1 cellular context compared by ENCODE assay signal in the genomic region with DNA sequence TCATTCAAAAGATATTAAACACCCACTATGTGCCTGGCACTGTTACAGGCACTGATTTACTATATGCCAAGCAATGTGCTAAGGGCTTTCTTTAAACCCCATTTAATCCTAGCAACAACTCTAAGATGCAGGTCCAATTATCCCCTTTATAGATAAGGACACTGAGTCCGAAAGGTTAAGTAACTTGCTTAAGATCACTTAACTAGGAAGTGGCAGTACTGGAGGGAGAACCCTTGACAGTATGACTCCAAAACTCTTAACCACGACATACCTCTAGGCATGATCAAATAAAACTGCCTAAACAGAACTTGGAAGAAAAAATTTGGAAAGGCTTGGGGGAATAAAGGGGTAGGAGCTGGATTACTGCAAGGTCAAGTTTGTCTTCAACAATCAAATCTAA.
TF ChIP-seq lines count a peak whose summit lies in the region.

No MANE protein-coding gene starts in this region.

TF ChIP-seq in GM23338, 12 proteins besides CTCF, POLR2A, EP300 and RAD21 (continued from another document):
- TF ChIP-seq, protein P1, sequence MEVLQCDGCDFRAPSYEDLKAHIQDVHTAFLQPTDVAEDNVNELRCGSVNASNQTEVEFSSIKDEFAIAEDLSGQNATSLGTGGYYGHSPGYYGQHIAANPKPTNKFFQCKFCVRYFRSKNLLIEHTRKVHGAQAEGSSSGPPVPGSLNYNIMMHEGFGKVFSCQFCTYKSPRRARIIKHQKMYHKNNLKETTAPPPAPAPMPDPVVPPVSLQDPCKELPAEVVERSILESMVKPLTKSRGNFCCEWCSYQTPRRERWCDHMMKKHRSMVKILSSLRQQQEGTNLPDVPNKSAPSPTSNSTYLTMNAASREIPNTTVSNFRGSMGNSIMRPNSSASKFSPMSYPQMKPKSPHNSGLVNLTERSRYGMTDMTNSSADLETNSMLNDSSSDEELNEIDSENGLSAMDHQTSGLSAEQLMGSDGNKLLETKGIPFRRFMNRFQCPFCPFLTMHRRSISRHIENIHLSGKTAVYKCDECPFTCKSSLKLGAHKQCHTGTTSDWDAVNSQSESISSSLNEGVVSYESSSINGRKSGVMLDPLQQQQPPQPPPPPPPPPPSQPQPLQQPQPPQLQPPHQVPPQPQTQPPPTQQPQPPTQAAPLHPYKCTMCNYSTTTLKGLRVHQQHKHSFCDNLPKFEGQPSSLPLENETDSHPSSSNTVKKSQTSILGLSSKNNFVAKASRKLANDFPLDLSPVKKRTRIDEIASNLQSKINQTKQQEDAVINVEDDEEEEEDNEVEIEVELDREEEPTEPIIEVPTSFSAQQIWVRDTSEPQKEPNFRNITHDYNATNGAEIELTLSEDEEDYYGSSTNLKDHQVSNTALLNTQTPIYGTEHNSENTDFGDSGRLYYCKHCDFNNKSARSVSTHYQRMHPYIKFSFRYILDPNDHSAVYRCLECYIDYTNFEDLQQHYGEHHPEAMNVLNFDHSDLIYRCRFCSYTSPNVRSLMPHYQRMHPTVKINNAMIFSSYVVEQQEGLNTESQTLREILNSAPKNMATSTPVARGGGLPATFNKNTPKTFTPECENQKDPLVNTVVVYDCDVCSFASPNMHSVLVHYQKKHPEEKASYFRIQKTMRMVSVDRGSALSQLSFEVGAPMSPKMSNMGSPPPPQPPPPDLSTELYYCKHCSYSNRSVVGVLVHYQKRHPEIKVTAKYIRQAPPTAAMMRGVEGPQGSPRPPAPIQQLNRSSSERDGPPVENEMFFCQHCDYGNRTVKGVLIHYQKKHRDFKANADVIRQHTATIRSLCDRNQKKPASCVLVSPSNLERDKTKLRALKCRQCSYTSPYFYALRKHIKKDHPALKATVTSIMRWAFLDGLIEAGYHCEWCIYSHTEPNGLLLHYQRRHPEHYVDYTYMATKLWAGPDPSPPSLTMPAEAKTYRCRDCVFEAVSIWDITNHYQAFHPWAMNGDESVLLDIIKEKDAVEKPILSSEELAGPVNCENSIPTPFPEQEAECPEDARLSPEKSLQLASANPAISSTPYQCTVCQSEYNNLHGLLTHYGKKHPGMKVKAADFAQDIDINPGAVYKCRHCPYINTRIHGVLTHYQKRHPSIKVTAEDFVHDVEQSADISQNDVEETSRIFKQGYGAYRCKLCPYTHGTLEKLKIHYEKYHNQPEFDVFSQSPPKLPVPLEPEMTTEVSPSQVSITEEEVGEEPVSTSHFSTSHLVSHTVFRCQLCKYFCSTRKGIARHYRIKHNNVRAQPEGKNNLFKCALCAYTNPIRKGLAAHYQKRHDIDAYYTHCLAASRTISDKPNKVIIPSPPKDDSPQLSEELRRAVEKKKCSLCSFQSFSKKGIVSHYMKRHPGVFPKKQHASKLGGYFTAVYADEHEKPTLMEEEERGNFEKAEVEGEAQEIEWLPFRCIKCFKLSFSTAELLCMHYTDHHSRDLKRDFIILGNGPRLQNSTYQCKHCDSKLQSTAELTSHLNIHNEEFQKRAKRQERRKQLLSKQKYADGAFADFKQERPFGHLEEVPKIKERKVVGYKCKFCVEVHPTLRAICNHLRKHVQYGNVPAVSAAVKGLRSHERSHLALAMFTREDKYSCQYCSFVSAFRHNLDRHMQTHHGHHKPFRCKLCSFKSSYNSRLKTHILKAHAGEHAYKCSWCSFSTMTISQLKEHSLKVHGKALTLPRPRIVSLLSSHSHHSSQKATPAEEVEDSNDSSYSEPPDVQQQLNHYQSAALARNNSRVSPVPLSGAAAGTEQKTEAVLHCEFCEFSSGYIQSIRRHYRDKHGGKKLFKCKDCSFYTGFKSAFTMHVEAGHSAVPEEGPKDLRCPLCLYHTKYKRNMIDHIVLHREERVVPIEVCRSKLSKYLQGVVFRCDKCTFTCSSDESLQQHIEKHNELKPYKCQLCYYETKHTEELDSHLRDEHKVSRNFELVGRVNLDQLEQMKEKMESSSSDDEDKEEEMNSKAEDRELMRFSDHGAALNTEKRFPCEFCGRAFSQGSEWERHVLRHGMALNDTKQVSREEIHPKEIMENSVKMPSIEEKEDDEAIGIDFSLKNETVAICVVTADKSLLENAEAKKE (CRISPR knock-in tag; IDR thresholded peaks at IDR 0.05), result no peak
- no peak for TF ChIP-seq POLR2AphosphoS5 (IDR thresholded peaks at IDR 0.05; ENCODE audit: low read depth)
